Comparison of ENCODE assay signal across 1 cellular context in the genomic region with DNA sequence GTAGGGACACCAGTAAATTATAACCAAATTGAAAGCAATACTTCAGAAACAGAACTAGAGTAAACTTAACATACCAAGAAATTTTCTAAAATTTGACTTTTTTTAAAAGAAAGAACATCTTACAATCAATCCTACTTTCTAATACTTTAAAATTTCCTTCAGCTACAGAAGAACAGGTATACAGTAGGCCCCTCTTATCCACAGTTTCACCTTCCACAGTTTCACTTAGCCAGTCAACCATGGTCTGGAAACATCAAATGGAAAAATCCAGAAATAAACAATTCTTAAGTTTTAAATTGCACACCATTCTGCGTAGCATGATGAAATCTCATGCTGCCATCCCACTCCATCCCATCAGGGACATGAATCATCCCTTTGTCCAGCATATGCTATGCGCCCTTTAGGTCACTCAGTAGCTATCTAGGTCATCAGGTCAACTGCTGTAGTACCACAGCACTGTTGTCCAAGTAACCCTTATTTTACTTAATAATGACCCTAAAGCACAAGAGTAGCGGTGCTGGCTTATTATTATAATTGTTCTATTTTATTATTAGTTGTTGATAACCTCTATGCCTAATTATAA.
TF ChIP-seq lines count a peak whose summit lies in the region.

No MANE protein-coding gene starts in this region.

TF ChIP-seq in HepG2, 621 proteins besides CTCF, POLR2A, EP300 and RAD21 (continued from another document and continues in another):
- TF ChIP-seq ZNF609 (CRISPR knock-in tag; IDR thresholded peaks at IDR 0.05; ENCODE audit: borderline replicate concordance): peak; percentile 80
- no peak for TF ChIP-seq ZNF646 (CRISPR knock-in tag; IDR thresholded peaks at IDR 0.05)
- no peak for TF ChIP-seq ZNF292 (CRISPR knock-in tag; IDR thresholded peaks at IDR 0.05; ENCODE audit: borderline replicate concordance, low read depth)
- TF ChIP-seq FOXC1 (CRISPR knock-in tag; IDR thresholded peaks at IDR 0.05; ENCODE audit: borderline replicate concordance): no peak
- no peak for TF ChIP-seq MEIS2 (CRISPR knock-in tag; IDR thresholded peaks at IDR 0.05)
- TF ChIP-seq ATF7 (IDR thresholded peaks at IDR 0.05): peak; percentile 29; the same call in 1 of the 2 replicates
- TF ChIP-seq ATF7 (CRISPR knock-in tag; IDR thresholded peaks at IDR 0.05): no peak
- TF ChIP-seq, protein P1, sequence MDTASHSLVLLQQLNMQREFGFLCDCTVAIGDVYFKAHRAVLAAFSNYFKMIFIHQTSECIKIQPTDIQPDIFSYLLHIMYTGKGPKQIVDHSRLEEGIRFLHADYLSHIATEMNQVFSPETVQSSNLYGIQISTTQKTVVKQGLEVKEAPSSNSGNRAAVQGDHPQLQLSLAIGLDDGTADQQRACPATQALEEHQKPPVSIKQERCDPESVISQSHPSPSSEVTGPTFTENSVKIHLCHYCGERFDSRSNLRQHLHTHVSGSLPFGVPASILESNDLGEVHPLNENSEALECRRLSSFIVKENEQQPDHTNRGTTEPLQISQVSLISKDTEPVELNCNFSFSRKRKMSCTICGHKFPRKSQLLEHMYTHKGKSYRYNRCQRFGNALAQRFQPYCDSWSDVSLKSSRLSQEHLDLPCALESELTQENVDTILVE (CRISPR knock-in tag; IDR thresholded peaks at IDR 0.05): no peak
- TF ChIP-seq NFE2L1 (CRISPR knock-in tag; IDR thresholded peaks at IDR 0.05; ENCODE audit: borderline replicate concordance): no peak
- TF ChIP-seq HIVEP1 (CRISPR knock-in tag; IDR thresholded peaks at IDR 0.05): no peak
- TF ChIP-seq WIZ (CRISPR knock-in tag; IDR thresholded peaks at IDR 0.05): no peak
- no peak for TF ChIP-seq PAF1 (CRISPR knock-in tag; IDR thresholded peaks at IDR 0.05)
- peak; percentile 81 for TF ChIP-seq SOX13 (IDR thresholded peaks at IDR 0.05)
- TF ChIP-seq SOX13 (CRISPR knock-in tag; conservative IDR thresholded peaks at IDR 0.05 in 1 of 2, IDR thresholded peaks at IDR 0.05 in 1 of 2): peak in 1 of 2 experiments; percentile 97; a peak in 2 of 4 replicates
- no peak for TF ChIP-seq ZNF788 (CRISPR knock-in tag; IDR thresholded peaks at IDR 0.05; ENCODE audit: borderline replicate concordance)
- TF ChIP-seq GLI4 (CRISPR knock-in tag; IDR thresholded peaks at IDR 0.05; ENCODE audit: borderline replicate concordance): no peak
- TF ChIP-seq SMYD3 (CRISPR knock-in tag; IDR thresholded peaks at IDR 0.05): no peak
- no peak for TF ChIP-seq CHD4 (IDR thresholded peaks at IDR 0.05; ENCODE audit: borderline replicate concordance, low read length)
- 0 out of 2 replicates have a peak, but pooled peaks have one; percentile 45 for TF ChIP-seq FOXK1 (CRISPR knock-in tag; IDR thresholded peaks at IDR 0.05; ENCODE audit: borderline replicate concordance, low read depth)
- TF ChIP-seq KDM6A (CRISPR knock-in tag; IDR thresholded peaks at IDR 0.05; ENCODE audit: low read depth): 0 out of 2 replicates have a peak, but pooled peaks have one; percentile 28
- no peak for TF ChIP-seq SNAPC5 (CRISPR knock-in tag; IDR thresholded peaks at IDR 0.05; ENCODE audit: borderline replicate concordance)
- peak; percentile 86 for TF ChIP-seq ATF3 (CRISPR knock-in tag; IDR thresholded peaks at IDR 0.05)
- peak; percentile 68 for TF ChIP-seq HNF4A (CRISPR knock-in tag; IDR thresholded peaks at IDR 0.05)
- no peak for TF ChIP-seq SMARCE1 (IDR thresholded peaks at IDR 0.05; ENCODE audit: borderline replicate concordance)
- no peak; the same call in 1 of the 2 replicates for TF ChIP-seq NCOR1 (IDR thresholded peaks at IDR 0.05; ENCODE audit: borderline replicate concordance, low read length)
- no peak for TF ChIP-seq RBM22 (optimal IDR thresholded peaks at IDR 0.05; ENCODE audit: low read length)
- no peak for TF ChIP-seq BRCA1 (CRISPR knock-in tag; IDR thresholded peaks at IDR 0.05)
- TF ChIP-seq TBX2 (CRISPR knock-in tag; IDR thresholded peaks at IDR 0.05; ENCODE audit: borderline replicate concordance): peak; percentile 43; the same call in 1 of the 2 replicates
- peak; percentile 25; the same call in 1 of the 2 replicates for TF ChIP-seq FOSL1 (CRISPR knock-in tag; IDR thresholded peaks at IDR 0.05; ENCODE audit: borderline replicate concordance)
- TF ChIP-seq CREB3 (CRISPR knock-in tag; IDR thresholded peaks at IDR 0.05): no peak
- TF ChIP-seq ETV5 (CRISPR knock-in tag; IDR thresholded peaks at IDR 0.05; ENCODE audit: borderline replicate concordance): peak; percentile 32; the same call in 1 of the 2 replicates
- no peak for TF ChIP-seq BRD4 (CRISPR knock-in tag; IDR thresholded peaks at IDR 0.05)
- no peak for TF ChIP-seq CC2D1A (CRISPR knock-in tag; IDR thresholded peaks at IDR 0.05)
- TF ChIP-seq ZNF33A (CRISPR knock-in tag; IDR thresholded peaks at IDR 0.05; ENCODE audit: borderline replicate concordance): no peak
- no peak for TF ChIP-seq MAZ (IDR thresholded peaks at IDR 0.05; ENCODE audit: borderline replicate concordance, low read depth, low read length)
- no peak for TF ChIP-seq MAZ (CRISPR knock-in tag; IDR thresholded peaks at IDR 0.05; ENCODE audit: low read depth)
- TF ChIP-seq CBX1 (IDR thresholded peaks at IDR 0.05; ENCODE audit: low read depth): no peak
- TF ChIP-seq ZBTB39 (CRISPR knock-in tag; IDR thresholded peaks at IDR 0.05): no peak
- TF ChIP-seq, protein P2, sequence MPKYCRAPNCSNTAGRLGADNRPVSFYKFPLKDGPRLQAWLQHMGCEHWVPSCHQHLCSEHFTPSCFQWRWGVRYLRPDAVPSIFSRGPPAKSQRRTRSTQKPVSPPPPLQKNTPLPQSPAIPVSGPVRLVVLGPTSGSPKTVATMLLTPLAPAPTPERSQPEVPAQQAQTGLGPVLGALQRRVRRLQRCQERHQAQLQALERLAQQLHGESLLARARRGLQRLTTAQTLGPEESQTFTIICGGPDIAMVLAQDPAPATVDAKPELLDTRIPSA (CRISPR knock-in tag; IDR thresholded peaks at IDR 0.05; ENCODE audit: borderline replicate concordance): no peak
- no peak for TF ChIP-seq ZNF570 (CRISPR knock-in tag; IDR thresholded peaks at IDR 0.05; ENCODE audit: borderline replicate concordance)
- TF ChIP-seq PRMT3 (CRISPR knock-in tag; IDR thresholded peaks at IDR 0.05; ENCODE audit: borderline replicate concordance, low read depth): no peak
- peak; percentile 59; the same call in 1 of the 2 replicates for TF ChIP-seq HDAC1 (CRISPR knock-in tag; IDR thresholded peaks at IDR 0.05)
- TF ChIP-seq ZNF614 (CRISPR knock-in tag; IDR thresholded peaks at IDR 0.05; ENCODE audit: borderline replicate concordance): peak; percentile 76
- TF ChIP-seq PHF5A (CRISPR knock-in tag; IDR thresholded peaks at IDR 0.05; ENCODE audit: low read depth, unreplicated experiment): no peak
- TF ChIP-seq IRF9 (CRISPR knock-in tag; IDR thresholded peaks at IDR 0.05; ENCODE audit: borderline replicate concordance): no peak
- TF ChIP-seq ISL2 (CRISPR knock-in tag; IDR thresholded peaks at IDR 0.05): peak; percentile 72
